Comparison of ENCODE assay signal across 2 cellular contexts in genomic region chr12:106955377-106956047, GRCh38.
TF ChIP-seq lines count a peak whose summit lies in the region.

Gene TMEM263, plus strand, starts transcription at chr12:106955907. Its CDS starts 11,210 bp downstream, at chr12:106967117.

TF ChIP-seq in HEK293, 187 proteins besides CTCF, POLR2A, EP300 and RAD21 (continued from another document and continues in another):
- TF ChIP-seq KLF17 (tag by site-specific recombination; IDR thresholded peaks at IDR 0.05) (0 out of 2 replicates have a peak, but pooled peaks have one; percentile 10), ZBTB20 (tag by site-specific recombination; IDR thresholded peaks at IDR 0.05) (peak; percentile 45; the same call in 1 of the 2 replicates), ZNF555 (tag by site-specific recombination; conservative IDR thresholded peaks at IDR 0.05) (no peak), ZBTB49 (tag by site-specific recombination; IDR thresholded peaks at IDR 0.05; ENCODE audit: low read depth) (no peak), ZSCAN18 (tag by site-specific recombination; IDR thresholded peaks at IDR 0.05) (0 out of 2 replicates have a peak, but pooled peaks have one; percentile 51), ZBTB8A (tag by site-specific recombination; IDR thresholded peaks at IDR 0.05) (peak; percentile 86), ZNF155 (tag by site-specific recombination; IDR thresholded peaks at IDR 0.05) (no peak), ZNF354C (tag by site-specific recombination; IDR thresholded peaks at IDR 0.05; ENCODE audit: borderline replicate concordance, low read depth) (no peak), ZIC2 (tag by site-specific recombination; IDR thresholded peaks at IDR 0.05) (peak; percentile 50), OSR2 (tag by site-specific recombination; IDR thresholded peaks at IDR 0.05) (no peak; the same call in 1 of the 2 replicates), TCF7L2 (IDR thresholded peaks at IDR 0.05; ENCODE audit: borderline replicate concordance, low read depth, low read length) (no peak), ZNF248 (tag by site-specific recombination; IDR thresholded peaks at IDR 0.05) (no peak), ZNF777 (tag by site-specific recombination; IDR thresholded peaks at IDR 0.05; ENCODE audit: borderline replicate concordance) (peak; percentile 72; the same call in 1 of the 2 replicates), REPIN1 (tag by site-specific recombination; IDR thresholded peaks at IDR 0.05; ENCODE audit: low read depth) (no peak), PRDM6 (tag by site-specific recombination; IDR thresholded peaks at IDR 0.05) (no peak), ZSCAN4 (tag by site-specific recombination; IDR thresholded peaks at IDR 0.05) (no peak), HOXC10 (CRISPR knock-in tag; IDR thresholded peaks at IDR 0.05) (no peak), ZNF169 (tag by site-specific recombination; IDR thresholded peaks at IDR 0.05) (no peak), ZNF664 (tag by site-specific recombination; IDR thresholded peaks at IDR 0.05) (no peak), WT1 (tag by site-specific recombination; IDR thresholded peaks at IDR 0.05) (no peak), ZNF112 (tag by site-specific recombination; IDR thresholded peaks at IDR 0.05) (no peak), ZNF416 (tag by site-specific recombination; IDR thresholded peaks at IDR 0.05) (no peak)

TF ChIP-seq in SK-N-SH, 30 proteins besides CTCF, POLR2A, EP300 and RAD21 (continued from another document):
- peak; percentile 11; the same call in 1 of the 2 replicates for TF ChIP-seq PBX3 (IDR thresholded peaks at IDR 0.05)
- TF ChIP-seq TAF1 (IDR thresholded peaks at IDR 0.05; ENCODE audit: borderline replicate concordance, low read depth, low read length): peak; percentile 93
- 0 out of 2 replicates have a peak, but pooled peaks have one; percentile 22 for TF ChIP-seq GABPA (IDR thresholded peaks at IDR 0.05; ENCODE audit: low read depth)
